Comparison of ENCODE assay signal across 14 cellular contexts in genomic region chr22:40218723-40219294, GRCh38. TPM values are rescaled to one million over a fixed set of nuclear protein-coding genes. Genes with fewer than 3 reads are reported as not detected.
DNase-seq lines count a peak whose midpoint lies in the region; ATAC-seq and TF ChIP-seq lines count a peak whose summit lies in the region.
"Had no signal": no experiment of that assay in that cellular context is flagged by ENCODE, and none has a peak within 500 bp of the region (broad histone marks: within the 10 kb centered on the region; RNA-seq: fewer than 3 reads in every experiment).

No MANE protein-coding gene starts in this region.

- ATAC-seq in CD4-positive, alpha-beta T cell (ENCODE audit: poor library complexity) = no peak
- no peak for ATAC-seq in naive thymus-derived CD4-positive, alpha-beta T cell
- no peak for ATAC-seq in heart left ventricle
- ATAC-seq: left ventricle myocardium superior had no signal

- H3K36me3 ChIP-seq in HEK293 (ENCODE audit: control insufficient read depth in 2 of 2, insufficient read depth in 1 of 2, low read length in 2 of 2) = no peaks in the 10 kb centered on the region; a peak in 1 of 3 replicates
- no peaks in the 10 kb centered on the region for H3K36me3 ChIP-seq in breast epithelium
- no peaks in the 10 kb centered on the region for H3K36me3 ChIP-seq in naive thymus-derived CD4-positive, alpha-beta T cell (ENCODE audit: control insufficient read depth in 2 of 3, insufficient read depth in 3 of 3, low read length in 3 of 3)
- no peaks in the 10 kb centered on the region for H3K36me3 ChIP-seq in heart left ventricle

- H3K27me3 ChIP-seq in CD4-positive, alpha-beta T cell (ENCODE audit: control insufficient read depth, insufficient read depth, low read length) = no peaks in the 10 kb centered on the region
- H3K27me3 ChIP-seq in breast epithelium = no peaks in the 10 kb centered on the region
- no peaks in the 10 kb centered on the region for H3K27me3 ChIP-seq in naive thymus-derived CD4-positive, alpha-beta T cell (ENCODE audit: control insufficient read depth in 2 of 2, insufficient read depth in 2 of 2, low read length in 2 of 2)
- no peaks in the 10 kb centered on the region for H3K27me3 ChIP-seq in heart left ventricle
- H3K27me3 ChIP-seq: testis had no signal

- intact Hi-C loops in CD4-positive, alpha-beta T cell (cut with DNase I, micrococcal nuclease) = loop anchor here in 1 of 2 experiments (5.0 kb wide), 1 partner anchor 42 kb away; the partner anchor contains the start of gene TNRC6B
- intact Hi-C loops in breast epithelium (cut with DNase I; ENCODE audit: low total_unique reads) (no loop called here), heart left ventricle (cut with DNase I) (loop anchor here in 2 of 10 donors (10.0 kb wide), 1 partner anchor 56 kb away; no protein-coding TSS in a partner anchor)
- intact Hi-C loops in naive thymus-derived CD4-positive, alpha-beta T cell (cut with micrococcal nuclease) = loop anchor here (1.0 to 5.0 kb wide), 4 partner anchors 42 to 128 kb away; partner anchors contain the start of genes TNRC6B (in 2 of the 2) and ADSL (in 1 of the 2)

- peak overlapping the region; percentile 57 for H3K27ac ChIP-seq in CD4-positive, alpha-beta T cell (ENCODE audit: low read depth, low read length)
- H3K27ac ChIP-seq in HEK293 (ENCODE audit: extremely low read depth, low read depth, low read length) = peak overlapping the region; percentile 5; the same call in 1 of the 2 replicates
- peak overlapping the region; percentile 81 to 87 for H3K27ac ChIP-seq in breast epithelium
- H3K27ac ChIP-seq in naive thymus-derived CD4-positive, alpha-beta T cell (ENCODE audit: low read depth, low read length) = peak overlapping the region; percentile 34
- H3K27ac ChIP-seq in heart left ventricle = peak overlapping the region in 1 of 12 donors; percentile 62
- H3K27ac ChIP-seq: HL-60, testis had no signal

- no peaks in the 10 kb centered on the region for H3K9me3 Mint-ChIP-seq in CD4-positive, alpha-beta T cell
- no peaks in the 10 kb centered on the region for H3K9me3 Mint-ChIP-seq in naive thymus-derived CD4-positive, alpha-beta T cell

- DNase-seq in CD4-positive, alpha-beta T cell = no peak
- DNase-seq in breast epithelium (ENCODE audit: low spot score in 2 of 2) (no peak), COR-L47 (lab: John Stamatoyannopoulos, UW) (no peak), heart left ventricle (no peak), DMS153 (lab: John Stamatoyannopoulos, UW) (no peak), GM03348 (ENCODE audit: low spot score) (no peak)
- no peak for DNase-seq in naive thymus-derived CD4-positive, alpha-beta T cell
- DNase-seq: Calu3, cortex of kidney, left ventricle myocardium superior, NCI-H774, testis had no signal

- H3K4me3 ChIP-seq in HEK293 (ENCODE audit: low read depth, low read length) = no peak overlapping the region
- H3K4me3 ChIP-seq in breast epithelium = no peak overlapping the region
- no peak overlapping the region for H3K4me3 ChIP-seq in naive thymus-derived CD4-positive, alpha-beta T cell (ENCODE audit: low read length)
- no peak overlapping the region for H3K4me3 ChIP-seq in heart left ventricle
- H3K4me3 ChIP-seq: testis had no signal

- no peaks in the 10 kb centered on the region for H3K27me3 Mint-ChIP-seq in CD4-positive, alpha-beta T cell
- no peaks in the 10 kb centered on the region for H3K27me3 Mint-ChIP-seq in naive thymus-derived CD4-positive, alpha-beta T cell

- TF ChIP-seq POLR2A in breast epithelium (IDR thresholded peaks at IDR 0.05) = no peak
- TF ChIP-seq POLR2A in heart left ventricle (IDR thresholded peaks at IDR 0.05) = no peak

- H3K4me1 Mint-ChIP-seq in CD4-positive, alpha-beta T cell (ENCODE audit: low read depth) = peaks cover 89% of the 10 kb centered on the region
- H3K4me1 Mint-ChIP-seq in naive thymus-derived CD4-positive, alpha-beta T cell = peaks cover 70 to 91% (median 88%) of the 10 kb centered on the region in 7 donors

- H3K4me1 ChIP-seq in HEK293 (ENCODE audit: control insufficient read depth, insufficient read depth, low read length) = peaks cover 9% of the 10 kb centered on the region
- H3K4me1 ChIP-seq in breast epithelium = peaks cover 0 to 4% of the 10 kb centered on the region in 2 donors
- H3K4me1 ChIP-seq in naive thymus-derived CD4-positive, alpha-beta T cell (ENCODE audit: control insufficient read depth in 2 of 2, insufficient read depth in 2 of 2, low read length in 2 of 2) = peaks cover 47 to 74% of the 10 kb centered on the region in 2 donors
- H3K4me1 ChIP-seq in heart left ventricle = peaks cover 0 to 84% (median 63%) of the 10 kb centered on the region in 12 donors

- no peaks in the 10 kb centered on the region for H3K9me3 ChIP-seq in CD4-positive, alpha-beta T cell (ENCODE audit: control insufficient read depth, low read length)
- H3K9me3 ChIP-seq in HEK293 (ENCODE audit: control insufficient read depth, insufficient read depth, low read depth, low read length) (no peaks in the 10 kb centered on the region), breast epithelium (no peaks in the 10 kb centered on the region), heart left ventricle (no peaks in the 10 kb centered on the region)
- H3K9me3 ChIP-seq in naive thymus-derived CD4-positive, alpha-beta T cell (ENCODE audit: control insufficient read depth in 2 of 3, low read length in 3 of 3) = no peaks in the 10 kb centered on the region
- H3K9me3 ChIP-seq: testis had no signal

- H3K27ac Mint-ChIP-seq in CD4-positive, alpha-beta T cell = peak overlapping the region; percentile 91
- peak overlapping the region; percentile 64 to 97 (median 86) for H3K27ac Mint-ChIP-seq in naive thymus-derived CD4-positive, alpha-beta T cell

- H3K36me3 Mint-ChIP-seq in CD4-positive, alpha-beta T cell (ENCODE audit: low read depth) = peaks cover 19% of the 10 kb centered on the region
- H3K36me3 Mint-ChIP-seq in naive thymus-derived CD4-positive, alpha-beta T cell = peaks cover 0 to 14% (median 0%) of the 10 kb centered on the region in 5 donors

- TF ChIP-seq CTCF in CD4-positive, alpha-beta T cell (IDR thresholded peaks at IDR 0.05) = no peak
- TF ChIP-seq CTCF in HEK293 (tag by site-specific recombination; IDR thresholded peaks at IDR 0.05) = no peak
- TF ChIP-seq CTCF in breast epithelium (IDR thresholded peaks at IDR 0.05) = no peak
- TF ChIP-seq CTCF in heart left ventricle (IDR thresholded peaks at IDR 0.05) = no peak

- 70 to 77% (median 72%) methylated on average over 6 of the region's 6 CpGs for WGBS in heart left ventricle, 4 donors

- CTCF ChIA-PET in CD4-positive, alpha-beta T cell (lab: Charles Lee) = interaction anchor here (0.6 to 0.7 kb wide), 3 partner anchors 33 to 127 kb away, joined by 3 read pairs; no protein-coding TSS in a partner anchor
- CTCF ChIA-PET in HEK293 (lab: Yijun Ruan, JAX) = interaction anchor here (0.6 to 0.8 kb wide), 2 partner anchors 129 to 1300 kb away, joined by 3 to 4 read pairs; no protein-coding TSS in a partner anchor
- CTCF ChIA-PET in naive thymus-derived CD4-positive, alpha-beta T cell (lab: Charles Lee) = interaction anchor here (1.2 kb wide), 1 partner anchor 129 kb away, joined by 5 read pairs; no protein-coding TSS in a partner anchor

- POLR2A ChIA-PET in CD4-positive, alpha-beta T cell (lab: Charles Lee) = interaction anchor here (0.6 to 1.2 kb wide), 4 partner anchors 23 to 901 kb away, joined by 3 to 5 read pairs (median 4); partner anchors contain the start of gene TNRC6B
- POLR2A ChIA-PET in HEK293 (lab: Yijun Ruan, JAX) = no interaction called here
- POLR2A ChIA-PET in naive thymus-derived CD4-positive, alpha-beta T cell (lab: Charles Lee) = interaction anchor here (0.5 to 1.6 kb wide), 5 partner anchors 14 to 39 kb away, joined by 3 to 4 read pairs (median 4); no protein-coding TSS in a partner anchor

- H3K4me3 Mint-ChIP-seq in CD4-positive, alpha-beta T cell = peak overlapping the region; percentile 20
- peak overlapping the region; percentile 43 to 85 (median 60) for H3K4me3 Mint-ChIP-seq in naive thymus-derived CD4-positive, alpha-beta T cell

TF ChIP-seq in HEK293, 187 proteins besides CTCF, POLR2A, EP300 and RAD21 (continues in another document):
- TF ChIP-seq, protein P1, sequence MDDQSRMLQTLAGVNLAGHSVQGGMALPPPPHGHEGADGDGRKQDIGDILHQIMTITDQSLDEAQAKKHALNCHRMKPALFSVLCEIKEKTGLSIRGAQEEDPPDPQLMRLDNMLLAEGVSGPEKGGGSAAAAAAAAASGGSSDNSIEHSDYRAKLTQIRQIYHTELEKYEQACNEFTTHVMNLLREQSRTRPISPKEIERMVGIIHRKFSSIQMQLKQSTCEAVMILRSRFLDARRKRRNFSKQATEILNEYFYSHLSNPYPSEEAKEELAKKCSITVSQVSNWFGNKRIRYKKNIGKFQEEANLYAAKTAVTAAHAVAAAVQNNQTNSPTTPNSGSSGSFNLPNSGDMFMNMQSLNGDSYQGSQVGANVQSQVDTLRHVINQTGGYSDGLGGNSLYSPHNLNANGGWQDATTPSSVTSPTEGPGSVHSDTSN (CRISPR knock-in tag; IDR thresholded peaks at IDR 0.05) = no peak
- TF ChIP-seq ZNF664 (tag by site-specific recombination; IDR thresholded peaks at IDR 0.05) (0 out of 2 replicates have a peak, but pooled peaks have one; percentile 29), ZNF521 (tag by site-specific recombination; IDR thresholded peaks at IDR 0.05) (no peak), ZNF404 (tag by site-specific recombination; IDR thresholded peaks at IDR 0.05) (no peak), ZNF660 (tag by site-specific recombination; IDR thresholded peaks at IDR 0.05) (0 out of 2 replicates have a peak, but pooled peaks have one; percentile 48), ZBTB21 (tag by site-specific recombination; IDR thresholded peaks at IDR 0.05) (peak; percentile 83), KLF8 (tag by site-specific recombination; IDR thresholded peaks at IDR 0.05) (no peak), IKZF3 (tag by site-specific recombination; IDR thresholded peaks at IDR 0.05) (peak; percentile 11; the same call in 1 of the 2 replicates), ZNF2 (tag by site-specific recombination; IDR thresholded peaks at IDR 0.05) (0 out of 2 replicates have a peak, but pooled peaks have one; percentile 22)
- TF ChIP-seq, protein P2, sequence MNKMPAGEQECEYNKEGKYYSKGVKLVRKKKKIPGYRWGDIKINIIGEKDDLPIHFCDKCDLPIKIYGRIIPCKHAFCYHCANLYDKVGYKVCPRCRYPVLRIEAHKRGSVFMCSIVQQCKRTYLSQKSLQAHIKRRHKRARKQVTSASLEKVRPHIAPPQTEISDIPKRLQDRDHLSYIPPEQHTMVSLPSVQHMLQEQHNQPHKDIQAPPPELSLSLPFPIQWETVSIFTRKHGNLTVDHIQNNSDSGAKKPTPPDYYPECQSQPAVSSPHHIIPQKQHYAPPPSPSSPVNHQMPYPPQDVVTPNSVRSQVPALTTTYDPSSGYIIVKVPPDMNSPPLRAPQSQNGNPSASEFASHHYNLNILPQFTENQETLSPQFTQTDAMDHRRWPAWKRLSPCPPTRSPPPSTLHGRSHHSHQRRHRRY (tag by site-specific recombination; IDR thresholded peaks at IDR 0.05) = no peak

RNA-seq across cellular contexts. Expression of gene TNRC6B, which starts 41.1 kb away (rescaled TPM):
- total RNA-seq in CD4-positive, alpha-beta T cell = 100 to 1,000 TPM; 110 to 111 TPM
- total RNA-seq in breast epithelium = 10 to 100 TPM; 32.8 to 53.1 (median 39.7) TPM
- 100 to 1,000 TPM in 4 of 5 experiments, 10 to 100 TPM in 1; 67.4 to 165 (median 146) TPM for total RNA-seq in naive thymus-derived CD4-positive, alpha-beta T cell
- polyA plus RNA-seq in naive thymus-derived CD4-positive, alpha-beta T cell = 100 to 1,000 TPM; 102 to 119 TPM
- total RNA-seq in heart left ventricle = 10 to 100 TPM; 32.7 to 62.4 (median 41.1) TPM
- 10 to 100 TPM; 13.2 to 18.3 TPM for polyA plus RNA-seq in heart left ventricle
